ENCODE assay signal across 8 cellular contexts in genomic region chr15:66505430-66505811, GRCh38.
DNase-seq lines count a peak whose midpoint lies in the region; TF ChIP-seq lines count a peak whose summit lies in the region.

No MANE protein-coding gene starts in this region.

- peak; percentile 63 for DNase-seq in NCI-H2171 treated with DMSO at 0.1 percent for 48 hours (lab: John Stamatoyannopoulos, UW)
- DNase-seq in NCI-H2171 (lab: John Stamatoyannopoulos, UW) = no peak
- DNase-seq in caudate nucleus (lab: John Stamatoyannopoulos, UW) = peak in 1 of 61 donors; percentile 8
- no peak for DNase-seq in kidney tubule cell (ENCODE audit: low spot score)
- no peak for DNase-seq in globus pallidus (ENCODE audit: low spot score)
- no peak for DNase-seq in NCI-H1417 treated with DMSO at 0.1 percent for 48 hours (lab: John Stamatoyannopoulos, UW)

- H3K27ac ChIP-seq in KMS-11 (peak overlapping the region; percentile 96), caudate nucleus (ENCODE audit: low read depth, low read length) (peak overlapping the region; percentile 93), muscle layer of colon (ENCODE audit: low read depth, low read length) (peak overlapping the region; percentile 56)

- peaks cover 73% of the 10 kb centered on the region for H3K79me2 ChIP-seq in KMS-11 (ENCODE audit: insufficient read depth, low read depth)

- peak overlapping the region; percentile 97 for H3K4me2 ChIP-seq in KMS-11

- H3K4me1 ChIP-seq in KMS-11 (ENCODE audit: low read depth, poor library complexity, severe bottlenecking) = peaks cover 38% of the 10 kb centered on the region
- peaks cover 21% of the 10 kb centered on the region for H3K4me1 ChIP-seq in muscle layer of colon (ENCODE audit: insufficient read depth, low read length)

- peak overlapping the region; percentile 98 for H3K9ac ChIP-seq in KMS-11
- peak overlapping the region; percentile 87 for H3K9ac ChIP-seq in muscle layer of colon (ENCODE audit: low read length)

- no peak overlapping the region for H3K4me3 ChIP-seq in KMS-11 (IDR thresholded peaks at IDR 0.05; ENCODE audit: insufficient read depth, low read depth, low read length)
- H3K4me3 ChIP-seq in muscle layer of colon (ENCODE audit: low read depth in 1 of 2, low read length in 2 of 2) = peak overlapping the region; percentile 43 to 95

- H3K9me3 ChIP-seq in muscle layer of colon (ENCODE audit: low read length) = no peaks in the 10 kb centered on the region

- H3K36me3 ChIP-seq in KMS-11 (ENCODE audit: insufficient read depth) = peaks cover 28% of the 10 kb centered on the region
- H3K36me3 ChIP-seq in muscle layer of colon (ENCODE audit: insufficient read depth, low read length) = peaks cover 29% of the 10 kb centered on the region

- no peak for TF ChIP-seq CTCF in KMS-11 (conservative IDR thresholded peaks at IDR 0.05; ENCODE audit: low read depth, low read length)

- no peaks in the 10 kb centered on the region for H3K27me3 ChIP-seq in KMS-11 (ENCODE audit: insufficient read depth, low read depth)
- no peaks in the 10 kb centered on the region for H3K27me3 ChIP-seq in muscle layer of colon (ENCODE audit: control insufficient read depth in 1 of 2, insufficient read depth in 2 of 2, low read length in 2 of 2)

- H2AFZ ChIP-seq in KMS-11 (ENCODE audit: low read depth) = peak overlapping the region; percentile 76

- peaks cover 13% of the 10 kb centered on the region for H4K20me1 ChIP-seq in KMS-11 (ENCODE audit: insufficient read depth)
